Comparison of ENCODE assay signal across 1 cellular context in the genomic region with DNA sequence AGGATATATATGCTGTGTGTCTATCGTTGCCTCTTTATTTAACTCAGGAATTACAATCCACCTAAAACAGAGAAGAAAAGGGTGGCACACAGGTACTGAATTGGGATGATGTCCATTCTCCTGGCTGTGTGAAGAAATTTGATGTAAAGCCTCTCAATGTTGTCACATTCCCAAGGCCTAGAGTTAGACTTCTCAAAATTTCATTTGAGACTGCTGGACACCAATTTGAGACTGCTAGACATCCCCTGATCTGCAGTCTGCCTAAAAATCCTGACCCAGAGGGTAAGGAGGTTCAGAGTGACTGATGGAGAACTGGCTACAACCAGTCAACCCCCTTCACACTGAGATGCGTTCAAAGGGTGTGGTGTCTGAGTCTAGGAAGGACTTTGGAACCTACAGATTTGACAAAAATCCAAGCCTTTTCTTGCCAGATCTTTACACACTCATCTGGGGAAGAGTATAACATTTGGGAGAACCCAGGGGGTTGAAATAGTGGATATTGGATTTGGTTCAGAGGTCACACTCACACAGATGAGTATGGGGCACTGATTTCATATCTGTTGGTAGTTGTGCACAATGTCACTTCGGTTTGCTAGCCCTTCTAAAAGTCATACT.
TF ChIP-seq lines count a peak whose summit lies in the region.

No MANE protein-coding gene starts in this region.

TF ChIP-seq in H1, 55 proteins besides CTCF, POLR2A, EP300 and RAD21:
- peak; percentile 79 for TF ChIP-seq RNF2 (IDR thresholded peaks at IDR 0.05; ENCODE audit: borderline replicate concordance, low read depth, low read length, missing control alignments, poor library complexity, severe bottlenecking)
- TF ChIP-seq TAF7 (optimal IDR thresholded peaks at IDR 0.05; ENCODE audit: borderline replicate concordance, low read depth, low read length) = no peak
- no peak for TF ChIP-seq RBBP5 (IDR thresholded peaks at IDR 0.05; ENCODE audit: borderline replicate concordance, low read depth, low read length)
- no peak for TF ChIP-seq JUND (IDR thresholded peaks at IDR 0.05; ENCODE audit: low read length)
- peak; percentile 48; the same call in 1 of the 2 replicates for TF ChIP-seq SUZ12 (IDR thresholded peaks at IDR 0.05; ENCODE audit: low read length)
- TF ChIP-seq EZH2 (IDR thresholded peaks at IDR 0.05; ENCODE audit: low read depth, low read length, severe bottlenecking) = peak; percentile 75
TF ChIP-seq in H1: peak in this region for 3.
